Comparison of ENCODE assay signal across 33 cellular contexts in the genomic region with DNA sequence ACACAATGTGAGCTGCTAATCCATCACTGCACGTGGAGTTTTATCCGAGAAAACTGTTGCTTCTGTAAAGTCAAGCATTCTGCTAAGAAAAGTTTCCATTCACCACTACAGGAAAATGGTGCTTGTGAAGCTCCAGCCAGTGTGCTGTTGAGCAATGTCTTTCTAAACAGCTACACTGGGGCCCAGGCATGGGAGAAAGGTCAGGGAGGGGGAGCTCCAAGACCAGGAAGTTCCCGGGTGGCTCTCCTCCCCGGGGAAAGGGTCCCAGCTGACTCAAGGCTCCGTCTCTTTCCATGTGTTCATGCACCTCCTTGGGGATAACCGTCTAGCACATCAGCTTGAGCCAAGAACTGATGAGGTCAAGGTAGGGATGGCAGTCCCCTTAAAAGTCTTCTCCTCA.
"Had no signal": no experiment of that assay in that cellular context is flagged by ENCODE, and none has a peak within 500 bp of the region (broad histone marks: within the 10 kb centered on the region; RNA-seq: fewer than 3 reads in every experiment).

No MANE protein-coding gene starts in this region.

- ATAC-seq: activated CD8-positive, alpha-beta memory T cell treated with anti-CD3 and anti-CD28 coated beads, Interleukin-2, amount 10 ng/mL, durations not matched to agents 7 days and 5 days; activated naive CD8-positive, alpha-beta T cell treated with anti-CD3 and anti-CD28 coated beads, Interleukin-2, amount 50 U/mL, for 24 hours; Panc1; T-cell had no signal

- H3K9me3 ChIP-seq: SJCRH30 had no signal

- H3K27me3 Mint-ChIP-seq: activated CD4-positive, alpha-beta memory T cell treated with anti-CD3 and anti-CD28 coated beads, Interleukin-2, amount 10 ng/mL, durations not matched to agents 7 days and 5 days; activated CD8-positive, alpha-beta memory T cell treated with anti-CD3 and anti-CD28 coated beads, Interleukin-2, amount 10 ng/mL, durations not matched to agents 7 days and 5 days; activated naive CD8-positive, alpha-beta T cell; activated naive CD8-positive, alpha-beta T cell treated with anti-CD3 and anti-CD28 coated beads, Interleukin-2, amount 50 U/mL, for 24 hours had no signal

- H3K36me3 Mint-ChIP-seq: activated naive CD4-positive, alpha-beta T cell treated with anti-CD3 and anti-CD28 coated beads, Interleukin-2, amount 10 ng/mL, durations not matched to agents 7 days and 5 days had no signal

- FAIRE-seq: bronchial epithelial cell had no signal

- H3K4me3 Mint-ChIP-seq: activated CD4-positive, alpha-beta memory T cell treated with anti-CD3 and anti-CD28 coated beads, Interleukin-2, amount 10 ng/mL, durations not matched to agents 7 days and 5 days; activated CD8-positive, alpha-beta memory T cell treated with anti-CD3 and anti-CD28 coated beads, Interleukin-2, amount 10 ng/mL, durations not matched to agents 7 days and 5 days; activated naive CD4-positive, alpha-beta T cell treated with anti-CD3 and anti-CD28 coated beads, Interleukin-2, amount 10 ng/mL, durations not matched to agents 7 days and 5 days; activated naive CD8-positive, alpha-beta T cell; activated naive CD8-positive, alpha-beta T cell treated with anti-CD3 and anti-CD28 coated beads, Interleukin-2, amount 50 U/mL, for 24 hours; brain; T-cell had no signal

- H3K4me1 ChIP-seq: SJCRH30 had no signal

- H3K4me1 Mint-ChIP-seq: activated CD4-positive, alpha-beta memory T cell treated with anti-CD3 and anti-CD28 coated beads, Interleukin-2, amount 10 ng/mL, durations not matched to agents 7 days and 5 days; activated CD8-positive, alpha-beta memory T cell treated with anti-CD3 and anti-CD28 coated beads, Interleukin-2, amount 10 ng/mL, durations not matched to agents 7 days and 5 days; activated naive CD4-positive, alpha-beta T cell treated with anti-CD3 and anti-CD28 coated beads, Interleukin-2, amount 10 ng/mL, durations not matched to agents 7 days and 5 days; activated naive CD8-positive, alpha-beta T cell treated with anti-CD3 and anti-CD28 coated beads, Interleukin-2, amount 50 U/mL, for 24 hours; brain; T-cell had no signal

- H3K27ac Mint-ChIP-seq: activated CD4-positive, alpha-beta memory T cell treated with anti-CD3 and anti-CD28 coated beads, Interleukin-2, amount 10 ng/mL, durations not matched to agents 7 days and 5 days; activated CD8-positive, alpha-beta memory T cell treated with anti-CD3 and anti-CD28 coated beads, Interleukin-2, amount 10 ng/mL, durations not matched to agents 7 days and 5 days; activated naive CD4-positive, alpha-beta T cell treated with anti-CD3 and anti-CD28 coated beads, Interleukin-2, amount 10 ng/mL, durations not matched to agents 7 days and 5 days; activated naive CD8-positive, alpha-beta T cell; activated naive CD8-positive, alpha-beta T cell treated with anti-CD3 and anti-CD28 coated beads, Interleukin-2, amount 50 U/mL, for 24 hours; brain; T-cell had no signal

- H3K4me3 ChIP-seq: SJCRH30, SK-N-MC had no signal

- H3K27ac ChIP-seq: SJCRH30, SK-N-MC, WERI-Rb-1 had no signal

- H3K27me3 ChIP-seq: SJCRH30 had no signal

- H3K36me3 ChIP-seq: SJCRH30, WERI-Rb-1 had no signal

- DNase-seq: activated CD4-positive, alpha-beta memory T cell treated with anti-CD3 and anti-CD28 coated beads, Interleukin-2, amount 10 ng/mL, durations not matched to agents 7 days and 5 days; activated CD4-positive, alpha-beta T cell treated with anti-CD3 and anti-CD28 coated beads for 1 hour; activated CD4-positive, alpha-beta T cell treated with anti-CD3 and anti-CD28 coated beads for 48 hours; activated CD4-positive, CD25-positive, alpha-beta regulatory T cell; activated CD8-positive, alpha-beta memory T cell treated with anti-CD3 and anti-CD28 coated beads for 24 hours; activated CD8-positive, alpha-beta memory T cell treated with anti-CD3 and anti-CD28 coated beads, Interleukin-2, amount 10 ng/mL, durations not matched to agents 7 days and 5 days; activated CD8-positive, alpha-beta memory T cell treated with anti-CD3 and anti-CD28 coated beads, Interleukin-2, amount 50 U/mL, for 48 hours; activated effector memory CD4-positive, alpha-beta T cell treated with Interleukin-2 at 50 U/mL for 16 hours; activated naive CD4-positive, alpha-beta T cell treated with anti-CD3 and anti-CD28 coated beads, Interleukin-2, amount 10 ng/mL, durations not matched to agents 7 days and 5 days; activated naive CD8-positive, alpha-beta T cell treated with anti-CD3 and anti-CD28 coated beads, Interleukin-2, amount 50 U/mL, for 24 hours; activated T-cell treated with anti-CD3 and anti-CD28 coated beads, Interleukin-2, amount 50 U/mL, for 48 hours; anterior cingulate cortex; caudate nucleus; Karpas-422; KBM-7; NCI-H1048; NCI-H1105 treated with DMSO at 0.1 percent for 48 hours; NCI-H1436; NCI-H1694; NCI-H1930; NCI-H345; NCI-H524 treated with DMSO at 0.1 percent for 48 hours; SHP77; SJCRH30; T-cell; T-helper 2 cell; T-helper 9 cell; WERI-Rb-1 had no signal
